ENCODE assay signal across 7 cellular contexts in the genomic region with DNA sequence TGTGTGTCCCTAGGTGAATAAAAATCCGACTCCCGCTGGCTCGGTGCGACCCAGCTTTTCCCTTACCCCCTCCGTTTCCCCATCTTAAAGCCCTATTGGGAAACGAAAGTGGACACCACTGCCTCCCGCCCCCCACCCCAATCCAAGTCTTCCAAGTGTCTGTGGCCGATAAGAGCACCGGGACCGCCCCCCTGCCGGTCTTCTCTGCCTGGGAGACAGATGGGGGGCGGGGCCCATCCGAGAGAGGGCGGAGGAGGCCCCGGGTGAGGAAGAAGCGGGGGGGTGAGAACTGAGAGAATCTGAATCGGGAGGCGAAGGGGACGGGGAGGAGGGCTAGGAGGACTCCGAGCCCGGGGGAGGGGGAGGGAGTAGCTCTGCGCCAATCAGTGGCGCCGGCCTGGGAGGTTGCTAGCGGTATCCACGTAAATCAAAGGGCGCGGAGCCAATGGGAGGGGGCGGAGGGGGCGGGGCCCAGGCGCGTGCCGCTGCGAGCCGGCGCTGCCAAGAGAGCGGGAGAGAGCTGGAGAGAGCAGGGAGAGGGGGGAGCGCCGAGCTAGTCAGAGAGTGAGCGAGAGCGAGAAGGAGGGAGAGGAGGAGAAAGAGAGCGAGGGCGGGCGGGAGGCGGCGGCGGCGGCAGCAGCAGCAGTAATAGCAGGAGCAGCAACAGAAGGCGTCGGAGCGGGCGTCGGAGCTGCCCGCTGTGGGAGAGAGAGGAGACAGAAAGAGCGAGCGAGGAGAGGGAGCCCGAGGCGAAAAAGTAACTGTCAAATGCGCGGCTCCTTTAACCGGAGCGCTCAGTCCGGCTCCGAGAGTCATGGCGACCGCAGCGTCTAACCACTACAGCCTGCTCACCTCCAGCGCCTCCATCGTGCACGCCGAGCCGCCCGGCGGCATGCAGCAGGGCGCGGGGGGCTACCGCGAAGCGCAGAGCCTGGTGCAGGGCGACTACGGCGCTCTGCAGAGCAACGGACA. TPM values are rescaled to one million over a fixed set of nuclear protein-coding genes. Genes with fewer than 3 reads are reported as not detected.
DNase-seq lines count a peak whose midpoint lies in the region; ATAC-seq and TF ChIP-seq lines count a peak whose summit lies in the region.

POU3F2 (plus strand) TSS at position 515 of the 972 bp plus-strand sequence; CDS start at position 815, 300 bp downstream.

- H3K9me3 ChIP-seq in WERI-Rb-1 (ENCODE audit: severe bottlenecking), result no peaks in the 10 kb centered on the region

- peaks cover 14% of the 10 kb centered on the region for H3K36me3 Mint-ChIP-seq in central memory CD8-positive, alpha-beta T cell (ENCODE audit: insufficient read depth)

- ATAC-seq in GM18517 (IDR thresholded peaks at IDR 0.05; ENCODE audit: unreplicated experiment) (peak; percentile 54), HG02981 (IDR thresholded peaks at IDR 0.05; ENCODE audit: unreplicated experiment) (peak; percentile 62)
- ATAC-seq in central memory CD8-positive, alpha-beta T cell (replicated peaks; ENCODE audit: extremely low read depth, poor library complexity, severe bottlenecking), result peak; percentile 53

- peaks cover 48% of the 10 kb centered on the region for H3K4me1 Mint-ChIP-seq in central memory CD8-positive, alpha-beta T cell

- peak within 1 kb of the TSS; percentile 89 for H3K4me3 Mint-ChIP-seq in central memory CD8-positive, alpha-beta T cell

- DNase-seq in NCI-H2029 (lab: John Stamatoyannopoulos, UW), result peak; percentile 96
- DNase-seq in WERI-Rb-1, result peak; percentile 92
- peak in 1 of 2 donors; percentile 9 for DNase-seq in central memory CD8-positive, alpha-beta T cell (ENCODE audit: low spot score in 2 of 2)
- DNase-seq in kidney epithelial cell (ENCODE audit: low read depth), result peak; percentile 23
- DNase-seq in stimulated activated CD4-positive, alpha-beta T cell treated with anti-CD3 and anti-CD28 coated beads, Interleukin-12 subunit alpha, Interleukin-12 subunit beta, amount 100 ng/mL, for 4 hours, result peak; percentile 63

- H3K27ac Mint-ChIP-seq in central memory CD8-positive, alpha-beta T cell (ENCODE audit: low read depth), result peak within 1 kb of the TSS; percentile 50

- no peak within 1 kb of the TSS for H3K27ac ChIP-seq in WERI-Rb-1

- H3K9me3 Mint-ChIP-seq in central memory CD8-positive, alpha-beta T cell, result no peaks in the 10 kb centered on the region

- H3K4me3 ChIP-seq in WERI-Rb-1 (ENCODE audit: low read depth, low read length) (peak within 1 kb of the TSS; percentile 55), kidney epithelial cell (ENCODE audit: low read depth, low read length) (peak within 1 kb of the TSS; percentile 38)

- peaks cover 93% of the 10 kb centered on the region for H3K27me3 Mint-ChIP-seq in central memory CD8-positive, alpha-beta T cell

- TF ChIP-seq CTCF in WERI-Rb-1 (IDR thresholded peaks at IDR 0.05; ENCODE audit: low read depth, low read length), result no peak
- TF ChIP-seq CTCF in kidney epithelial cell (IDR thresholded peaks at IDR 0.05; ENCODE audit: insufficient read depth, low read length, poor library complexity, severe bottlenecking), result no peak

- H3K27me3 ChIP-seq in WERI-Rb-1 (ENCODE audit: insufficient read depth, low read depth, severe bottlenecking) (peaks cover 68% of the 10 kb centered on the region), kidney epithelial cell (ENCODE audit: control insufficient read depth, insufficient read depth, low read length) (peaks cover 82% of the 10 kb centered on the region)

- no peaks in the 10 kb centered on the region for H3K36me3 ChIP-seq in WERI-Rb-1
- H3K36me3 ChIP-seq in kidney epithelial cell (ENCODE audit: control insufficient read depth, insufficient read depth, low read length), result no peaks in the 10 kb centered on the region

RNA-seq across cellular contexts. Expression of gene POU3F2, which starts in this region (rescaled TPM):
- not detected in 2 replicates for total RNA-seq in kidney epithelial cell

Comparison
In these comparisons a context has a peak if more than half of its experiments do, and no peak if none do; other contexts are left out.
1. Peak in DNase-seq and H3K4me3 ChIP-seq in kidney epithelial cell; RNA of the gene not detected or under 1 TPM.